8 cellular contexts compared by ENCODE assay signal in the genomic region with DNA sequence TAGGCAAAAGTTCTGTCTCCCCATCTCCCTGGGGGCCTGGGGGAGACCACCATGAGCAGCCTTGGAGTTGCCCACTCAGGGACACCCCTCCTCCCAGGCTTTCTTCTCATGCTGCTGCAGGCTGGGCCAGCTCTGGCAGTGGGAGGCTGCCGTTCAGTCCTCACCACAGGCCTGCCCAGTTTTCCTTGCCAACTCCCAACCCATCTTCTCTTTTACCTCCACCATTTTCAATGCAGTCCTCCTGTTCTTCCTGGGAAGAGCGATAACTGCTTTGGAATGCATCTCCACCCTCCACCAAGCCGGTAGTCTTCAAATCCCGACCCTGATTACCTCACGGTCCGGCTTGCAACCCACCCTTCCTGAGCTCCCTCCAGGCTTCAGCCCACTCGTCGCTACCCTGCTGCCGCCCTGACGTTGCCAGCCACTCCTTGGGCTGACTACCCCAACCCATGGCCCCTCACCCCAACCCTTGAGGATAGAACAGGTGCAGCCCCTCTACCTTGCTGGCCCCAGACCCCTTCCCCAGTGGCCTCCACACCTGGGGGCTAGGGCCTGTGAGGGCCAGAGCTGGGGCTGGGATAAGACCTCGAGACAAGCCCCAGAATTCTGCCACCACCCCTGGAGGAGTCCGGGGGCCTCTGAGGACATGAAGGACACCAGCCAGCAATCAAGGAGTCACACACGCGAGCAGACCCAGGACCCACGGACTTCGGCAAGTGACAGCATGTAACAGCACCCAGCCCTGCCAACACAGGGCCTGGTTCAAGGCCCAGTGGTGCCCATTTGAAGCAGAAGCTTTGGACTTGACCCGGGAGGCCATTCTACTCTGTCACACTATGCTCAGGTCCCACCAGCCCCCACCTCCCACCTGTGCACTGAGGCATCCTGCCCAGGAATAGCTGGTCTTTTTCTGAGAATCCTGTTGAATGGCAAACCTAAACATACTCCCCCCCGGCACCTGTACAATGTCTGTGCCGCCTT. TPM values are rescaled to one million over a fixed set of nuclear protein-coding genes. Genes with fewer than 3 reads are reported as not detected.
DNase-seq lines count a peak whose midpoint lies in the region; ATAC-seq and TF ChIP-seq lines count a peak whose summit lies in the region.

No MANE protein-coding gene starts in this region.

- peaks cover 15% of the 10 kb centered on the region for H3K36me3 ChIP-seq in GM23338 (ENCODE audit: insufficient read depth)

- no peak overlapping the region for H2AFZ ChIP-seq in GM23338

- H3F3A ChIP-seq in GM23338 (replicated peaks; ENCODE audit: low read depth): no peaks in the 10 kb centered on the region

- H3K9me2 ChIP-seq in GM23338 (ENCODE audit: insufficient read depth): no peaks in the 10 kb centered on the region

- H3K27ac ChIP-seq in GM23338 (ENCODE audit: low read depth) (no peak overlapping the region), skin epidermis (peak overlapping the region in 18 of 21 experiments; percentile 31 to 89 (median 69))

- H3K9me3 Mint-ChIP-seq in GM23338: no peaks in the 10 kb centered on the region; the same call in 2 of the 3 replicates
- H3K9me3 Mint-ChIP-seq in activated T-cell treated with anti-CD3 and anti-CD28 coated beads, Interleukin-2, amount 50 U/mL, for 4 hours: no peaks in the 10 kb centered on the region

- peaks cover 63% of the 10 kb centered on the region for H3K36me3 Mint-ChIP-seq in GM23338 (ENCODE audit: low read depth)
- peaks cover 51% of the 10 kb centered on the region for H3K36me3 Mint-ChIP-seq in activated T-cell treated with anti-CD3 and anti-CD28 coated beads, Interleukin-2, amount 50 U/mL, for 4 hours (ENCODE audit: insufficient read depth)

- peak overlapping the region; percentile 74; the same call in 1 of the 2 replicates for H3K27ac Mint-ChIP-seq in GM23338

- peaks cover 94% of the 10 kb centered on the region for H3K4me1 Mint-ChIP-seq in GM23338
- H3K4me1 Mint-ChIP-seq in activated T-cell treated with anti-CD3 and anti-CD28 coated beads, Interleukin-2, amount 50 U/mL, for 4 hours (ENCODE audit: low read depth): peaks cover 98% of the 10 kb centered on the region

- peaks cover 100% of the 10 kb centered on the region for H3K79me2 ChIP-seq in GM23338 (replicated peaks; ENCODE audit: insufficient read depth)

- H3K27me3 Mint-ChIP-seq in GM23338 (ENCODE audit: insufficient read depth, low read depth, poor library complexity): peaks cover 23% of the 10 kb centered on the region
- no peaks in the 10 kb centered on the region for H3K27me3 Mint-ChIP-seq in activated T-cell treated with anti-CD3 and anti-CD28 coated beads, Interleukin-2, amount 50 U/mL, for 4 hours (ENCODE audit: low read depth)

- peaks cover 24% of the 10 kb centered on the region for H3K4me1 ChIP-seq in GM23338 (ENCODE audit: insufficient read depth)

- H3K4me3 ChIP-seq in GM23338 (no peak overlapping the region), skin epidermis (no peak overlapping the region)

- DNase-seq in GM23338 (ENCODE audit: low spot score): no peak
- no peak for DNase-seq in activated T-cell treated with anti-CD3 and anti-CD28 coated beads, Interleukin-2, amount 50 U/mL, for 4 hours
- peak; percentile 25 for DNase-seq in glomerular visceral epithelial cell (ENCODE audit: extremely low spot score)
- no peak for DNase-seq in stimulated activated CD4-positive, alpha-beta T cell treated with anti-CD3 and anti-CD28 coated beads, Interleukin-15, amount 100 ng/mL, for 24 hours
- no peak for DNase-seq in DMS53 treated with DMSO at 0.1 percent for 48 hours (lab: John Stamatoyannopoulos, UW; ENCODE audit: unreplicated experiment)

- no peak for TF ChIP-seq CTCF in GM23338 (conservative IDR thresholded peaks at IDR 0.05; ENCODE audit: low read depth in 2 of 2)

- peaks cover 87% of the 10 kb centered on the region for H4K20me1 ChIP-seq in GM23338 (replicated peaks; ENCODE audit: insufficient read depth)

- ATAC-seq in GM23338: no peak
- peak in 1 of 2 donors; percentile 12 for ATAC-seq in activated T-cell treated with anti-CD3 and anti-CD28 coated beads, Interleukin-2, amount 50 U/mL, for 4 hours
- no peak for ATAC-seq in GM18861 (IDR thresholded peaks at IDR 0.05; ENCODE audit: unreplicated experiment)
- ATAC-seq in HG03159 (IDR thresholded peaks at IDR 0.05; ENCODE audit: unreplicated experiment): no peak

- no peak overlapping the region for H3K4me2 ChIP-seq in GM23338

- H3K4me3 Mint-ChIP-seq in GM23338: no peak overlapping the region
- peak overlapping the region; percentile 33 for H3K4me3 Mint-ChIP-seq in activated T-cell treated with anti-CD3 and anti-CD28 coated beads, Interleukin-2, amount 50 U/mL, for 4 hours

- H3K27me3 ChIP-seq in GM23338 (ENCODE audit: insufficient read depth): no peaks in the 10 kb centered on the region

TF ChIP-seq in GM23338, 12 proteins besides CTCF, POLR2A, EP300 and RAD21:
- TF ChIP-seq EZH2 (IDR thresholded peaks at IDR 0.05; ENCODE audit: low read depth, unreplicated experiment) (no peak), CREB1 (CRISPR knock-in tag; IDR thresholded peaks at IDR 0.05; ENCODE audit: low read depth) (no peak)
- TF ChIP-seq, protein P1, sequence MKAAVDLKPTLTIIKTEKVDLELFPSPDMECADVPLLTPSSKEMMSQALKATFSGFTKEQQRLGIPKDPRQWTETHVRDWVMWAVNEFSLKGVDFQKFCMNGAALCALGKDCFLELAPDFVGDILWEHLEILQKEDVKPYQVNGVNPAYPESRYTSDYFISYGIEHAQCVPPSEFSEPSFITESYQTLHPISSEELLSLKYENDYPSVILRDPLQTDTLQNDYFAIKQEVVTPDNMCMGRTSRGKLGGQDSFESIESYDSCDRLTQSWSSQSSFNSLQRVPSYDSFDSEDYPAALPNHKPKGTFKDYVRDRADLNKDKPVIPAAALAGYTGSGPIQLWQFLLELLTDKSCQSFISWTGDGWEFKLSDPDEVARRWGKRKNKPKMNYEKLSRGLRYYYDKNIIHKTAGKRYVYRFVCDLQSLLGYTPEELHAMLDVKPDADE (IDR thresholded peaks at IDR 0.05): no peak
- TF ChIP-seq, protein P2, sequence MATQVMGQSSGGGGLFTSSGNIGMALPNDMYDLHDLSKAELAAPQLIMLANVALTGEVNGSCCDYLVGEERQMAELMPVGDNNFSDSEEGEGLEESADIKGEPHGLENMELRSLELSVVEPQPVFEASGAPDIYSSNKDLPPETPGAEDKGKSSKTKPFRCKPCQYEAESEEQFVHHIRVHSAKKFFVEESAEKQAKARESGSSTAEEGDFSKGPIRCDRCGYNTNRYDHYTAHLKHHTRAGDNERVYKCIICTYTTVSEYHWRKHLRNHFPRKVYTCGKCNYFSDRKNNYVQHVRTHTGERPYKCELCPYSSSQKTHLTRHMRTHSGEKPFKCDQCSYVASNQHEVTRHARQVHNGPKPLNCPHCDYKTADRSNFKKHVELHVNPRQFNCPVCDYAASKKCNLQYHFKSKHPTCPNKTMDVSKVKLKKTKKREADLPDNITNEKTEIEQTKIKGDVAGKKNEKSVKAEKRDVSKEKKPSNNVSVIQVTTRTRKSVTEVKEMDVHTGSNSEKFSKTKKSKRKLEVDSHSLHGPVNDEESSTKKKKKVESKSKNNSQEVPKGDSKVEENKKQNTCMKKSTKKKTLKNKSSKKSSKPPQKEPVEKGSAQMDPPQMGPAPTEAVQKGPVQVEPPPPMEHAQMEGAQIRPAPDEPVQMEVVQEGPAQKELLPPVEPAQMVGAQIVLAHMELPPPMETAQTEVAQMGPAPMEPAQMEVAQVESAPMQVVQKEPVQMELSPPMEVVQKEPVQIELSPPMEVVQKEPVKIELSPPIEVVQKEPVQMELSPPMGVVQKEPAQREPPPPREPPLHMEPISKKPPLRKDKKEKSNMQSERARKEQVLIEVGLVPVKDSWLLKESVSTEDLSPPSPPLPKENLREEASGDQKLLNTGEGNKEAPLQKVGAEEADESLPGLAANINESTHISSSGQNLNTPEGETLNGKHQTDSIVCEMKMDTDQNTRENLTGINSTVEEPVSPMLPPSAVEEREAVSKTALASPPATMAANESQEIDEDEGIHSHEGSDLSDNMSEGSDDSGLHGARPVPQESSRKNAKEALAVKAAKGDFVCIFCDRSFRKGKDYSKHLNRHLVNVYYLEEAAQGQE (IDR thresholded peaks at IDR 0.05; ENCODE audit: unreplicated experiment): no peak

RNA-seq across cellular contexts. Expression of a gene that starts 9.2 kb away (rescaled TPM):
- total RNA-seq in GM23338 (2014; rRNA removed; shearing (Covaris generic)): 233 and 248 TPM in 2 replicates
- 90.9 and 93.2 TPM in 2 replicates for polyA plus RNA-seq in GM23338 (2016; fragmentation: Nextera tagmentation; extraction: Ambion mirVana)
- 100 to 1,000 TPM; 291 to 356 (median 334) TPM for total RNA-seq in activated T-cell treated with anti-CD3 and anti-CD28 coated beads, Interleukin-2, amount 50 U/mL, for 4 hours
